In genomic region chr5:32501623-32502022, GRCh38 we compare ENCODE assay signal across 20 cellular contexts.
"Had no signal": no experiment of that assay in that cellular context is flagged by ENCODE, and none has a peak within 500 bp of the region (broad histone marks: within the 10 kb centered on the region; RNA-seq: fewer than 3 reads in every experiment).

No MANE protein-coding gene starts in this region.

- H3K27ac ChIP-seq: right atrium auricular region, transverse colon had no signal

- H3K4me2 ChIP-seq: SK-N-SH had no signal

- ATAC-seq: left ventricle myocardium superior, natural killer cell had no signal

- H3K4me1 Mint-ChIP-seq: natural killer cell had no signal

- H3K27ac Mint-ChIP-seq: activated naive CD4-positive, alpha-beta T cell treated with anti-CD3 and anti-CD28 coated beads, Interleukin-2, amount 10 ng/mL, durations not matched to agents 7 days and 5 days; memory B cell; natural killer cell; progenitor cell of endocrine pancreas had no signal

- DNase-seq: activated CD4-positive, alpha-beta T cell treated with anti-CD3 and anti-CD28 coated beads for 1 hour; activated CD4-positive, alpha-beta T cell treated with anti-CD3 and anti-CD28 coated beads, Interleukin-2, amount 50 U/mL, for 48 hours; activated naive CD4-positive, alpha-beta T cell treated with anti-CD3 and anti-CD28 coated beads, Interleukin-2, amount 10 ng/mL, durations not matched to agents 7 days and 5 days; central memory CD4-positive, alpha-beta T cell; cortex of kidney; effector CD8-positive, alpha-beta T cell; head of caudate nucleus; kidney; left ventricle myocardium superior; natural killer cell; occipital lobe; SK-N-SH; stimulated activated CD4-positive, alpha-beta T cell treated with anti-CD3 and anti-CD28 coated beads, Interleukin-15, amount 100 ng/mL, for 24 hours; stimulated activated CD4-positive, alpha-beta T cell treated with anti-CD3 and anti-CD28 coated beads, Interleukin-4, amount 100 ng/mL, for 24 hours; stimulated activated naive CD4-positive, alpha-beta T cell; transverse colon had no signal

- H3K36me3 Mint-ChIP-seq: activated naive CD4-positive, alpha-beta T cell treated with anti-CD3 and anti-CD28 coated beads, Interleukin-2, amount 10 ng/mL, durations not matched to agents 7 days and 5 days; memory B cell; natural killer cell had no signal

- H3K36me3 ChIP-seq: right atrium auricular region, transverse colon had no signal

- H3K4me3 Mint-ChIP-seq: activated naive CD4-positive, alpha-beta T cell treated with anti-CD3 and anti-CD28 coated beads, Interleukin-2, amount 10 ng/mL, durations not matched to agents 7 days and 5 days; memory B cell; natural killer cell had no signal

- H3K9ac ChIP-seq: SK-N-SH had no signal

- H3K9me3 ChIP-seq: right atrium auricular region, SK-N-SH, transverse colon had no signal

- H3K4me3 ChIP-seq: right atrium auricular region, transverse colon had no signal

- H3K27me3 ChIP-seq: right atrium auricular region, transverse colon had no signal

- FAIRE-seq: frontal cortex, kidney had no signal

- H3K9me3 Mint-ChIP-seq: activated naive CD4-positive, alpha-beta T cell treated with anti-CD3 and anti-CD28 coated beads, Interleukin-2, amount 10 ng/mL, durations not matched to agents 7 days and 5 days; memory B cell; natural killer cell had no signal
